12 cellular contexts compared by ENCODE assay signal in genomic region chr4:13543091-13543581, GRCh38. TPM values are rescaled to one million over a fixed set of nuclear protein-coding genes. Genes with fewer than 3 reads are reported as not detected.
DNase-seq lines count a peak whose midpoint lies in the region; ATAC-seq, FAIRE-seq and TF ChIP-seq lines count a peak whose summit lies in the region.
"Had no signal": no experiment of that assay in that cellular context is flagged by ENCODE, and none has a peak within 500 bp of the region (broad histone marks: within the 10 kb centered on the region; RNA-seq: fewer than 3 reads in every experiment).

No MANE protein-coding gene starts in this region.

- TF ChIP-seq CTCF in activated B cell treated with CpG ODN at 0.5 μM for 24 hours (IDR thresholded peaks at IDR 0.05) (no peak), kidney (IDR thresholded peaks at IDR 0.05; ENCODE audit: borderline replicate concordance, extremely low read depth, insufficient read depth) (no peak)

- H3K27me3 Mint-ChIP-seq in activated CD4-positive, alpha-beta T cell treated with anti-CD3 and anti-CD28 coated beads, Interleukin-2, amount 10 ng/mL, durations not matched to agents 24 days and 14 days, result peaks cover 73% of the 10 kb centered on the region
- H3K27me3 Mint-ChIP-seq in activated B cell treated with CpG ODN at 0.5 μM for 24 hours, result peaks cover 61% of the 10 kb centered on the region

- intact Hi-C loops in activated CD4-positive, alpha-beta T cell treated with anti-CD3 and anti-CD28 coated beads, Interleukin-2, amount 10 ng/mL, durations not matched to agents 24 days and 14 days (cut with micrococcal nuclease), result no loop called here
- intact Hi-C loops in activated B cell treated with CpG ODN at 0.5 μM for 24 hours (cut with micrococcal nuclease) (loop anchor here (1.0 kb wide), 1 partner anchor 12 kb away; no protein-coding TSS in a partner anchor), kidney (cut with DNase I) (loop anchor here (10.0 kb wide), 1 partner anchor 688 kb away; no protein-coding TSS in a partner anchor)

- H3K36me3 ChIP-seq in kidney (ENCODE audit: control insufficient read depth in 1 of 2, insufficient read depth in 2 of 2, low read length in 2 of 2), result no peaks in the 10 kb centered on the region
- H3K36me3 ChIP-seq: heart left ventricle had no signal

- no peaks in the 10 kb centered on the region for H3K9me3 ChIP-seq in kidney (ENCODE audit: control insufficient read depth in 1 of 2, low read length in 2 of 2)
- H3K9me3 ChIP-seq: heart left ventricle, testis had no signal

- no peak overlapping the region for H3K4me3 ChIP-seq in kidney (ENCODE audit: low read length in 2 of 2)
- H3K4me3 ChIP-seq in skeletal muscle cell (ENCODE audit: low read depth, low read length), result peak overlapping the region; percentile 71

- H3K9me3 Mint-ChIP-seq in activated CD4-positive, alpha-beta T cell treated with anti-CD3 and anti-CD28 coated beads, Interleukin-2, amount 10 ng/mL, durations not matched to agents 24 days and 14 days, result peaks cover 12% of the 10 kb centered on the region
- peaks cover 6% of the 10 kb centered on the region for H3K9me3 Mint-ChIP-seq in activated B cell treated with CpG ODN at 0.5 μM for 24 hours

- H3K4me3 Mint-ChIP-seq in activated CD4-positive, alpha-beta T cell treated with anti-CD3 and anti-CD28 coated beads, Interleukin-2, amount 10 ng/mL, durations not matched to agents 24 days and 14 days, result peak overlapping the region; percentile 40
- H3K4me3 Mint-ChIP-seq in activated B cell treated with CpG ODN at 0.5 μM for 24 hours, result no peak overlapping the region

- no peak overlapping the region for H3K9ac ChIP-seq in kidney (ENCODE audit: low read length in 2 of 2)

- no peak for ATAC-seq in activated B cell treated with CpG ODN at 0.5 μM for 24 hours (ENCODE audit: low read depth)
- no peak for ATAC-seq in HG03159 (IDR thresholded peaks at IDR 0.05; ENCODE audit: unreplicated experiment)
- ATAC-seq: heart left ventricle had no signal

- peaks cover 24% of the 10 kb centered on the region for H3K4me1 Mint-ChIP-seq in activated CD4-positive, alpha-beta T cell treated with anti-CD3 and anti-CD28 coated beads, Interleukin-2, amount 10 ng/mL, durations not matched to agents 24 days and 14 days
- H3K4me1 Mint-ChIP-seq in activated B cell treated with CpG ODN at 0.5 μM for 24 hours, result peaks cover 42% of the 10 kb centered on the region

- CTCF ChIA-PET in activated B cell treated with CpG ODN at 0.5 μM for 24 hours (lab: Charles Lee), result no interaction called here

- H3K27ac ChIP-seq in kidney (ENCODE audit: low read depth in 2 of 2, low read length in 2 of 2), result no peak overlapping the region
- H3K27ac ChIP-seq: testis had no signal

- FAIRE-seq in kidney (lab: Jason Lieb, UNC), result no peak

- peaks cover 15% of the 10 kb centered on the region for H3K36me3 Mint-ChIP-seq in activated CD4-positive, alpha-beta T cell treated with anti-CD3 and anti-CD28 coated beads, Interleukin-2, amount 10 ng/mL, durations not matched to agents 24 days and 14 days (ENCODE audit: low read depth)
- H3K36me3 Mint-ChIP-seq in activated B cell treated with CpG ODN at 0.5 μM for 24 hours (ENCODE audit: low read depth), result peaks cover 2% of the 10 kb centered on the region

- POLR2A ChIA-PET in activated B cell treated with CpG ODN at 0.5 μM for 24 hours (lab: Charles Lee), result no interaction called here

- DNase-seq in activated CD4-positive, alpha-beta T cell treated with anti-CD3 and anti-CD28 coated beads, Interleukin-2, amount 10 ng/mL, durations not matched to agents 24 days and 14 days, result peak; percentile 60
- DNase-seq in activated CD4-positive, alpha-beta T cell treated with anti-CD3 and anti-CD28 coated beads, Interleukin-2, amount 50 U/mL, for 4 hours, result no peak
- DNase-seq in activated B cell treated with CpG ODN at 0.5 μM for 24 hours (peak; percentile 18), kidney (peak; percentile 51), skeletal muscle cell (ENCODE audit: low read depth) (no peak), NAMALWA (ENCODE audit: low spot score) (no peak), SIG-M5 treated with dmso at 0.1 percent for 504 hours (lab: John Stamatoyannopoulos, UW; ENCODE audit: unreplicated experiment) (no peak)
- DNase-seq: activated gamma-delta T cell treated with Interleukin-2 at 50 U/mL for 16 hours; heart left ventricle; stimulated activated CD4-positive, alpha-beta T cell treated with anti-CD3 and anti-CD28 coated beads, Interleukin-4, amount 100 ng/mL, for 1 hour; testis had no signal

- peak overlapping the region; percentile 72 for H3K27ac Mint-ChIP-seq in activated CD4-positive, alpha-beta T cell treated with anti-CD3 and anti-CD28 coated beads, Interleukin-2, amount 10 ng/mL, durations not matched to agents 24 days and 14 days
- no peak overlapping the region for H3K27ac Mint-ChIP-seq in activated B cell treated with CpG ODN at 0.5 μM for 24 hours

- H3K4me1 ChIP-seq in kidney (ENCODE audit: control insufficient read depth in 1 of 2, insufficient read depth in 1 of 2, low read depth in 1 of 2, low read length in 2 of 2), result peaks cover 6 to 21% of the 10 kb centered on the region in 2 donors

RNA-seq across cellular contexts. Expression of gene NKX3-2, which starts 1.2 kb away (rescaled TPM):
- not detected in 2 replicates for total RNA-seq in activated CD4-positive, alpha-beta T cell treated with anti-CD3 and anti-CD28 coated beads, Interleukin-2, amount 10 ng/mL, durations not matched to agents 24 days and 14 days
- total RNA-seq in activated B cell treated with CpG ODN at 0.5 μM for 24 hours (not detected in 2 replicates), kidney (not detected)
- 0.17 TPM for polyA plus RNA-seq in kidney (ENCODE audit: insufficient read depth, low read depth, low replicate concordance)
- polyA plus RNA-seq: heart left ventricle had no signal

RNA-seq across cellular contexts. Expression of gene RAB28, which starts 59.0 kb away (rescaled TPM):
- total RNA-seq in activated CD4-positive, alpha-beta T cell treated with anti-CD3 and anti-CD28 coated beads, Interleukin-2, amount 10 ng/mL, durations not matched to agents 24 days and 14 days, result 19.5 and 20.5 TPM in 2 replicates
- total RNA-seq in activated B cell treated with CpG ODN at 0.5 μM for 24 hours (16.0 and 16.9 TPM in 2 replicates), kidney (16.2 TPM)
- polyA plus RNA-seq in kidney (ENCODE audit: insufficient read depth, low read depth, low replicate concordance), result 19.1 TPM

Comparison
In these comparisons a context has a peak if more than half of its experiments do, and no peak if none do; other contexts are left out.
1. DNase-seq: peak in activated CD4-positive, alpha-beta T cell treated with anti-CD3 and anti-CD28 coated beads, Interleukin-2, amount 10 ng/mL, durations not matched to agents 24 days and 14 days (single experiment), activated B cell treated with CpG ODN at 0.5 μM for 24 hours (single experiment) and kidney (single experiment); none in activated CD4-positive, alpha-beta T cell treated with anti-CD3 and anti-CD28 coated beads, Interleukin-2, amount 50 U/mL, for 4 hours (0 of 2), skeletal muscle cell (single experiment), NAMALWA (single experiment) and SIG-M5 treated with dmso at 0.1 percent for 504 hours (single experiment).